1 cellular context compared by ENCODE assay signal in genomic region chr2:23926750-23927627, GRCh38.
A peak's percentile ranks its signal among the peaks of the same experiment; 100 is the strongest.
TF ChIP-seq lines count a peak whose summit lies in the region.

Gene ATAD2B, minus strand, starts transcription at chr2:23927123. Its CDS starts 353 bp downstream, at chr2:23926770.

TF ChIP-seq in HepG2, 621 proteins besides CTCF, POLR2A, EP300 and RAD21 (continued from another document and continues in another):
- TF ChIP-seq ZNF18 (CRISPR knock-in tag; IDR thresholded peaks at IDR 0.05; ENCODE audit: insufficient replicate concordance) (peak; percentile 89), ZFP36 (IDR thresholded peaks at IDR 0.05; ENCODE audit: borderline replicate concordance, low read depth, low read length, partially characterized antibody) (no peak), TBL1XR1 (IDR thresholded peaks at IDR 0.05; ENCODE audit: borderline replicate concordance, low read length, partially characterized antibody) (peak; percentile 47), DPF2 (CRISPR knock-in tag; IDR thresholded peaks at IDR 0.05; ENCODE audit: borderline replicate concordance, low read depth) (no peak), ZNF558 (CRISPR knock-in tag; IDR thresholded peaks at IDR 0.05; ENCODE audit: borderline replicate concordance) (peak; percentile 73; the same call in 1 of the 2 replicates), ZSCAN30 (CRISPR knock-in tag; IDR thresholded peaks at IDR 0.05) (peak; percentile 52; the same call in 1 of the 2 replicates), DDIT3 (CRISPR knock-in tag; IDR thresholded peaks at IDR 0.05) (no peak), NFRKB (IDR thresholded peaks at IDR 0.05) (peak; percentile 78), ZNF224 (CRISPR knock-in tag; IDR thresholded peaks at IDR 0.05) (0 out of 2 replicates have a peak, but pooled peaks have one; percentile 53), TFAP4 (IDR thresholded peaks at IDR 0.05; ENCODE audit: borderline replicate concordance, low read depth) (0 out of 2 replicates have a peak, but pooled peaks have one; percentile 61), ZNF292 (CRISPR knock-in tag; IDR thresholded peaks at IDR 0.05; ENCODE audit: borderline replicate concordance, low read depth) (peak; percentile 51; the same call in 1 of the 2 replicates), ATF3 (CRISPR knock-in tag; IDR thresholded peaks at IDR 0.05) (peak; percentile 31; the same call in 1 of the 2 replicates), ZKSCAN5 (CRISPR knock-in tag; IDR thresholded peaks at IDR 0.05) (no peak), ZBTB1 (CRISPR knock-in tag; IDR thresholded peaks at IDR 0.05; ENCODE audit: borderline replicate concordance) (peak; percentile 12; the same call in 1 of the 2 replicates), ZNF83 (CRISPR knock-in tag; IDR thresholded peaks at IDR 0.05; ENCODE audit: borderline replicate concordance) (no peak), KLF16 (CRISPR knock-in tag; IDR thresholded peaks at IDR 0.05) (peak; percentile 77 to 94; a peak in 3 of 4 replicates), POGK (CRISPR knock-in tag; conservative IDR thresholded peaks at IDR 0.05) (peak; percentile 98), ZNF251 (CRISPR knock-in tag; IDR thresholded peaks at IDR 0.05) (no peak), ZNF44 (CRISPR knock-in tag; IDR thresholded peaks at IDR 0.05) (no peak), KLF6 (CRISPR knock-in tag; IDR thresholded peaks at IDR 0.05) (peak; percentile 85), TAF1 (CRISPR knock-in tag; IDR thresholded peaks at IDR 0.05) (peak; percentile 96), ZNF841 (CRISPR knock-in tag; IDR thresholded peaks at IDR 0.05; ENCODE audit: borderline replicate concordance) (peak; percentile 82; the same call in 1 of the 2 replicates), RXRB (CRISPR knock-in tag; IDR thresholded peaks at IDR 0.05; ENCODE audit: borderline replicate concordance) (peak; percentile 67; the same call in 1 of the 2 replicates), ZNF615 (CRISPR knock-in tag; IDR thresholded peaks at IDR 0.05; ENCODE audit: borderline replicate concordance) (no peak), NPAS2 (CRISPR knock-in tag; IDR thresholded peaks at IDR 0.05; ENCODE audit: borderline replicate concordance) (no peak), KLF11 (CRISPR knock-in tag; IDR thresholded peaks at IDR 0.05) (no peak; the same call in none of the 2 replicates), ZNF318 (CRISPR knock-in tag; IDR thresholded peaks at IDR 0.05) (peak; percentile 78), PTBP1 (IDR thresholded peaks at IDR 0.05; ENCODE audit: low read depth, low read length, poor library complexity, severe bottlenecking) (peak; percentile 96), ZBED4 (CRISPR knock-in tag; IDR thresholded peaks at IDR 0.05; ENCODE audit: borderline replicate concordance) (peak; percentile 83), KAT2B (IDR thresholded peaks at IDR 0.05; ENCODE audit: borderline replicate concordance, low read depth, low read length) (no peak), BCL3 (CRISPR knock-in tag; IDR thresholded peaks at IDR 0.05) (peak; percentile 92; the same call in 1 of the 2 replicates), ASH2L (IDR thresholded peaks at IDR 0.05; ENCODE audit: insufficient read length, low read depth, low read length) (peak; percentile 94), MATR3 (CRISPR knock-in tag; IDR thresholded peaks at IDR 0.05) (no peak), IRF9 (CRISPR knock-in tag; IDR thresholded peaks at IDR 0.05; ENCODE audit: borderline replicate concordance) (peak; percentile 69; the same call in 1 of the 2 replicates), ZNF225 (CRISPR knock-in tag; IDR thresholded peaks at IDR 0.05) (no peak; the same call in 1 of the 2 replicates), ZNF660 (CRISPR knock-in tag; IDR thresholded peaks at IDR 0.05; ENCODE audit: borderline replicate concordance, low read depth) (no peak; the same call in 1 of the 2 replicates), ZNF878 (CRISPR knock-in tag; IDR thresholded peaks at IDR 0.05) (peak; percentile 66; the same call in 1 of the 2 replicates), ZNF75D (CRISPR knock-in tag; IDR thresholded peaks at IDR 0.05; ENCODE audit: borderline replicate concordance) (no peak), FOXA1 (IDR thresholded peaks at IDR 0.05) (no peak), FOXA1 (CRISPR knock-in tag; IDR thresholded peaks at IDR 0.05) (0 out of 2 replicates have a peak, but pooled peaks have one; percentile 16), HNRNPH1 (optimal IDR thresholded peaks at IDR 0.05; ENCODE audit: low read depth, low read length) (no peak), MED13 (CRISPR knock-in tag; IDR thresholded peaks at IDR 0.05) (peak; percentile 85), HOXA5 (CRISPR knock-in tag; IDR thresholded peaks at IDR 0.05) (peak; percentile 74), FOXP1 (IDR thresholded peaks at IDR 0.05) (no peak), FOXP1 (CRISPR knock-in tag; IDR thresholded peaks at IDR 0.05) (peak; percentile 38; the same call in 1 of the 2 replicates)
